Comparison of ENCODE assay signal across 17 cellular contexts in genomic region chr11:2693271-2693833, GRCh38. TPM values are rescaled to one million over a fixed set of nuclear protein-coding genes. Genes with fewer than 3 reads are reported as not detected.
DNase-seq lines count a peak whose midpoint lies in the region; ATAC-seq and TF ChIP-seq lines count a peak whose summit lies in the region.
"Had no signal": no experiment of that assay in that cellular context is flagged by ENCODE, and none has a peak within 500 bp of the region (broad histone marks: within the 10 kb centered on the region; RNA-seq: fewer than 3 reads in every experiment).

No MANE protein-coding gene starts in this region.

- TF ChIP-seq RAD21 in IMR-90 (IDR thresholded peaks at IDR 0.05; ENCODE audit: low read length), result no peak

- H2BK15ac ChIP-seq in IMR-90 (ENCODE audit: low read depth, low read length), result no peak overlapping the region

- POLR2A ChIA-PET in IMR-90 (lab: Charles Lee; ENCODE audit: unreplicated experiment), result no interaction called here

- H2AK5ac ChIP-seq in IMR-90 (ENCODE audit: low read depth, low read length), result no peak overlapping the region

- H3K36me3 ChIP-seq in IMR-90 (ENCODE audit: control insufficient read depth, insufficient read depth, low read length), result peaks cover 7% of the 10 kb centered on the region; the same call in 1 of the 2 replicates

- no peak overlapping the region for H4K5ac ChIP-seq in IMR-90 (ENCODE audit: low read depth, low read length)

- no peak overlapping the region for H3K18ac ChIP-seq in IMR-90 (ENCODE audit: low read depth, low read length)

- H4K91ac ChIP-seq in IMR-90 (ENCODE audit: insufficient read depth, low read depth, low read length), result no peak overlapping the region

- TF ChIP-seq CTCF in IMR-90 (conservative IDR thresholded peaks at IDR 0.05; ENCODE audit: low read depth, low read length), result no peak

- no peak overlapping the region for H3K27ac ChIP-seq in IMR-90 (ENCODE audit: insufficient read depth, low read length)
- H3K27ac ChIP-seq: C4-2B had no signal

- peaks cover 13% of the 10 kb centered on the region for H3K9me1 ChIP-seq in IMR-90 (ENCODE audit: insufficient read depth, low read length)

- no peak for DNase-seq in IMR-90
- peak in 40 of 58 donors; percentile 19 to 96 (median 56) for DNase-seq in anterior cingulate cortex (lab: John Stamatoyannopoulos, UW)
- peak; percentile 89 for DNase-seq in iPS-NIHi7 (ENCODE audit: extremely low spot score)
- DNase-seq in sciatic nerve (ENCODE audit: low spot score), result peak; percentile 47
- DNase-seq in GM19240 (ENCODE audit: insufficient read length, low spot score), result no peak
- no peak for DNase-seq in HuH-7.5 (ENCODE audit: low spot score)
- DNase-seq in NCI-H2107 (lab: John Stamatoyannopoulos, UW), result no peak
- DNase-seq: activated CD8-positive, alpha-beta memory T cell treated with anti-CD3 and anti-CD28 coated beads for 24 hours; activated naive CD4-positive, alpha-beta T cell treated with anti-CD3 and anti-CD28 coated beads for 36 hours; EL; foreskin melanocyte; NCI-H1092 treated with DMSO at 0.1 percent for 48 hours; OCI-M1; stimulated activated CD4-positive, alpha-beta T cell treated with anti-CD3 and anti-CD28 coated beads, Interleukin-4, amount 100 ng/mL, for 1 hour had no signal

- H2BK20ac ChIP-seq in IMR-90 (ENCODE audit: low read depth, low read length), result no peak overlapping the region

- ATAC-seq in IMR-90 (ENCODE audit: low read depth) (no peak), sciatic nerve (no peak), GM21576 (IDR thresholded peaks at IDR 0.05; ENCODE audit: unreplicated experiment) (no peak)
- ATAC-seq: SK-N-SH treated with all-trans-retinoic acid at 6 μM for 48 hours had no signal

- no peaks in the 10 kb centered on the region; the same call in 1 of the 2 replicates for H3K27me3 ChIP-seq in IMR-90 (ENCODE audit: control insufficient read depth, insufficient read depth, low read length)

- H3K14ac ChIP-seq in IMR-90 (replicated peaks; ENCODE audit: low read depth, low read length), result no peak overlapping the region

- intact Hi-C loops in IMR-90 (cut with micrococcal nuclease) (no loop called here), sciatic nerve (cut with DNase I) (loop anchor here (5.0 kb wide), 1 partner anchor 189 kb away; no protein-coding TSS in a partner anchor)

- BruUV-seq in IMR-90 (replicated peaks; lab: Mats Ljungman, UMichigan), result no TSS peak

- peaks cover 0 to 67% of the 10 kb centered on the region in 2 experiments; a peak in 3 of 4 replicates for H3K79me1 ChIP-seq in IMR-90 (ENCODE audit: low read depth in 1 of 2, low read length in 2 of 2)

- no peak overlapping the region for H3K4ac ChIP-seq in IMR-90 (ENCODE audit: low read depth, low read length)

- no peak overlapping the region for H4K8ac ChIP-seq in IMR-90 (ENCODE audit: low read depth in 2 of 2, low read length in 2 of 2)

- peaks cover 97% of the 10 kb centered on the region for H4K20me1 ChIP-seq in IMR-90 (ENCODE audit: insufficient read depth, low read length)

- no peak overlapping the region for H2BK5ac ChIP-seq in IMR-90 (ENCODE audit: low read depth, low read length, poor library complexity, severe bottlenecking)

- H2BK120ac ChIP-seq in IMR-90 (ENCODE audit: low read depth, low read length), result no peak overlapping the region

- no peaks in the 10 kb centered on the region for H3K9me3 ChIP-seq in IMR-90 (ENCODE audit: control insufficient read depth, insufficient read depth, low read length)

- no peak overlapping the region for H3K4me2 ChIP-seq in IMR-90 (ENCODE audit: low read depth, low read length)

- dilution Hi-C loops in IMR-90 (cut with HindIII; ENCODE audit: low sequenced_read_pairs, unreplicated experiment), result no loop called here

- no peak overlapping the region for H2AFZ ChIP-seq in IMR-90 (replicated peaks; ENCODE audit: low read length, poor library complexity)

- in situ Hi-C loops in IMR-90 (cut with MboI; ENCODE audit: low sequenced_read_pairs), result no loop called here

- peak overlapping the region; percentile 55 for H2AK9ac ChIP-seq in IMR-90 (replicated peaks; ENCODE audit: low read depth, low read length, poor library complexity)

- no peak overlapping the region for H3K4me3 ChIP-seq in IMR-90 (ENCODE audit: insufficient read depth, low read depth, low read length)

- no peak for TF ChIP-seq POLR2A in IMR-90 (IDR thresholded peaks at IDR 0.05; ENCODE audit: low read depth, low read length)

- H3K4me1 ChIP-seq in IMR-90 (ENCODE audit: control insufficient read depth, insufficient read depth, low read length), result peaks cover 3% of the 10 kb centered on the region

- H3K23ac ChIP-seq in IMR-90 (ENCODE audit: low read depth, low read length), result no peak overlapping the region

- no CpG with 5 or more reads among the region's 11 CpGs for WGBS in IMR-90 (ENCODE audit: extremely low coverage in 2 of 2, insufficient read length in 1 of 2), 2 experiments

- CTCF ChIA-PET in IMR-90 (lab: Yijun Ruan, JAX), result no interaction called here

- H3K56ac ChIP-seq in IMR-90 (ENCODE audit: extremely low read depth, insufficient read depth, low read length), result no peak overlapping the region

- H3K9ac ChIP-seq in IMR-90 (ENCODE audit: low read depth, low read length), result no peak overlapping the region

TF ChIP-seq in IMR-90, 13 proteins besides CTCF, POLR2A, EP300 and RAD21:
- no peak for TF ChIP-seq MXI1 (IDR thresholded peaks at IDR 0.05; ENCODE audit: borderline replicate concordance, low read depth, low read length)
- no peak for TF ChIP-seq RFX5 (IDR thresholded peaks at IDR 0.05; ENCODE audit: low read depth, low read length)

RNA-seq across cellular contexts. Expression of gene KCNQ1OT1, which starts 6.4 kb away (rescaled TPM):
- 1.9 and 2.0 TPM in 2 replicates for total RNA-seq in IMR-90 (2012; rRNA removed)
- polyA plus RNA-seq in IMR-90 (2012; rRNA removed), result 0.11 and 0.14 TPM in 2 replicates
- under 0.01 TPM in 2 replicates for polyA plus RNA-seq in IMR-90 (2012; cell fraction: cytosol; rRNA removed)
- polyA plus RNA-seq in IMR-90 (2012; cell fraction: nucleus; rRNA removed; ENCODE audit: low replicate concordance), result 0.57 and 1.3 TPM in 2 replicates
- 7.2 TPM for total RNA-seq in sciatic nerve

Comparison
In these comparisons a context has a peak if more than half of its experiments do, and no peak if none do; other contexts are left out.
1. DNase-seq: peak in anterior cingulate cortex (40 of 58), iPS-NIHi7 (single experiment) and sciatic nerve (single experiment); none in IMR-90 (single experiment), GM19240 (single experiment), HuH-7.5 (single experiment) and NCI-H2107 (single experiment).